17 cellular contexts compared by ENCODE assay signal in genomic region chr11:116581349-116581748, GRCh38.
"Had no signal": no experiment of that assay in that cellular context is flagged by ENCODE, and none has a peak within 500 bp of the region (broad histone marks: within the 10 kb centered on the region; RNA-seq: fewer than 3 reads in every experiment).

No MANE protein-coding gene starts in this region.

- ATAC-seq: activated CD8-positive, alpha-beta T cell treated with anti-CD3 and anti-CD28 coated beads, Interleukin-2, amount 10 ng/mL, durations not matched to agents 7 days and 5 days; foreskin keratinocyte; upper lobe of right lung had no signal

- H3K36me3 Mint-ChIP-seq: activated naive CD8-positive, alpha-beta T cell treated with anti-CD3 and anti-CD28 coated beads, Interleukin-2, amount 10 ng/mL, durations not matched to agents 7 days and 5 days had no signal

- H3K27ac Mint-ChIP-seq: activated B cell treated with CpG ODN at 0.5 μM for 24 hours; activated CD8-positive, alpha-beta T cell treated with anti-CD3 and anti-CD28 coated beads, Interleukin-2, amount 10 ng/mL, durations not matched to agents 7 days and 5 days; activated naive CD8-positive, alpha-beta T cell treated with anti-CD3 and anti-CD28 coated beads, Interleukin-2, amount 10 ng/mL, durations not matched to agents 7 days and 5 days; activated T-helper 1 cell treated with anti-CD3 and anti-CD28 coated beads, Interleukin-12 subunit alpha, Interleukin-12 subunit beta, Interleukin-2, Interleukin-4 antibody, amounts not matched to agents 30 ng/mL and 10 ng/mL and 1 ng/mL, durations not matched to agents 14 hours and 24 hours and 36 hours had no signal

- DNase-seq: activated B cell treated with CpG ODN at 0.5 μM for 24 hours; activated CD4-positive, alpha-beta T cell treated with anti-CD3 and anti-CD28 coated beads for 48 hours; activated CD8-positive, alpha-beta memory T cell treated with anti-CD3 and anti-CD28 coated beads, Interleukin-2, amount 50 U/mL, for 48 hours; activated CD8-positive, alpha-beta T cell treated with anti-CD3 and anti-CD28 coated beads, Interleukin-2, amount 10 ng/mL, durations not matched to agents 7 days and 5 days; activated naive CD4-positive, alpha-beta T cell; activated naive CD8-positive, alpha-beta T cell treated with anti-CD3 and anti-CD28 coated beads, Interleukin-2, amount 10 ng/mL, durations not matched to agents 7 days and 5 days; brain microvascular endothelial cell; cortex of kidney; effector memory CD4-positive, alpha-beta T cell; foreskin keratinocyte; stimulated activated CD4-positive, alpha-beta T cell treated with anti-CD3 and anti-CD28 coated beads, Interleukin-1b, Interleukin-23, amount 100 ng/mL, for 48 hours; stomach; T-helper 2 cell; testis; upper lobe of right lung had no signal

- H3K4me3 Mint-ChIP-seq: activated B cell treated with CpG ODN at 0.5 μM for 24 hours; activated CD8-positive, alpha-beta T cell treated with anti-CD3 and anti-CD28 coated beads, Interleukin-2, amount 10 ng/mL, durations not matched to agents 7 days and 5 days; activated naive CD8-positive, alpha-beta T cell treated with anti-CD3 and anti-CD28 coated beads, Interleukin-2, amount 10 ng/mL, durations not matched to agents 7 days and 5 days; activated T-helper 1 cell treated with anti-CD3 and anti-CD28 coated beads, Interleukin-12 subunit alpha, Interleukin-12 subunit beta, Interleukin-2, Interleukin-4 antibody, amounts not matched to agents 30 ng/mL and 10 ng/mL and 1 ng/mL, durations not matched to agents 14 hours and 24 hours and 36 hours; central memory CD8-positive, alpha-beta T cell had no signal

- H3K9me3 Mint-ChIP-seq: activated B cell treated with CpG ODN at 0.5 μM for 24 hours; activated naive CD8-positive, alpha-beta T cell treated with anti-CD3 and anti-CD28 coated beads, Interleukin-2, amount 10 ng/mL, durations not matched to agents 7 days and 5 days; activated T-helper 1 cell treated with anti-CD3 and anti-CD28 coated beads, Interleukin-12 subunit alpha, Interleukin-12 subunit beta, Interleukin-2, Interleukin-4 antibody, amounts not matched to agents 30 ng/mL and 10 ng/mL and 1 ng/mL, durations not matched to agents 14 hours and 24 hours and 36 hours; central memory CD8-positive, alpha-beta T cell had no signal

- H3K4me1 Mint-ChIP-seq: activated B cell treated with CpG ODN at 0.5 μM for 24 hours; activated naive CD8-positive, alpha-beta T cell treated with anti-CD3 and anti-CD28 coated beads, Interleukin-2, amount 10 ng/mL, durations not matched to agents 7 days and 5 days; central memory CD8-positive, alpha-beta T cell had no signal
